In genomic region chrX:131836161-131836560, GRCh38 we compare ENCODE assay signal across 29 cellular contexts.
"Had no signal": no experiment of that assay in that cellular context is flagged by ENCODE, and none has a peak within 500 bp of the region (broad histone marks: within the 10 kb centered on the region; RNA-seq: fewer than 3 reads in every experiment).

No MANE protein-coding gene starts in this region.

- H3K79me2 ChIP-seq: parathyroid adenoma had no signal

- ATAC-seq: left cardiac atrium; left lung; natural killer cell; right lobe of liver; stimulated activated naive B cell treated with anti-CD40 and anti-IgM and Interleukin-4, amounts not matched to agents 10 μg/mL and 1 μg/mL and 100 μg/mL, for 72 hours; stimulated activated naive CD8-positive, alpha-beta T cell treated with anti-CD3 and anti-CD28 coated beads, Interleukin-15, Interleukin-2, amounts not matched to agents 100 U/mL and 50 U/mL, for 24 hours had no signal

- H3K36me3 ChIP-seq: left lung, neural progenitor cell, neutrophil, right atrium auricular region, right lobe of liver, stomach, thyroid gland, transverse colon, upper lobe of left lung, vagina had no signal

- H3K9ac ChIP-seq: neural progenitor cell, parathyroid adenoma had no signal

- H3K27me3 ChIP-seq: neural progenitor cell, neutrophil, right atrium auricular region, right lobe of liver, testis, thyroid gland, transverse colon, upper lobe of left lung, vagina had no signal

- H3K27ac ChIP-seq: left lung, neural progenitor cell, neutrophil, parathyroid adenoma, right atrium auricular region, right lobe of liver, stomach, testis, thyroid gland, transverse colon, upper lobe of left lung, vagina had no signal

- FAIRE-seq: islet of Langerhans had no signal

- H3K4me2 ChIP-seq: neural progenitor cell had no signal

- H3K4me1 ChIP-seq: left lung, parathyroid adenoma, right lobe of liver, testis, thyroid gland, transverse colon, vagina had no signal

- H2AFZ ChIP-seq: neural progenitor cell, parathyroid adenoma had no signal

- H3K4me3 ChIP-seq: left lung, lung, neural progenitor cell, right atrium auricular region, right lobe of liver, stomach, testis, thyroid gland, transverse colon, upper lobe of left lung, vagina had no signal

- DNase-seq: hypothalamus; immature natural killer cell; kidney glomerular epithelial cell; left cardiac atrium; left lung; mesendoderm; naive B cell; natural killer cell; nephron progenitor cell; occipital lobe; right lobe of liver; stimulated activated CD4-positive, alpha-beta T cell treated with anti-CD3 and anti-CD28 coated beads, Interleukin-12 subunit alpha, Interleukin-12 subunit beta, amount 100 ng/mL, for 4 hours; stimulated activated CD4-positive, alpha-beta T cell treated with anti-CD3 and anti-CD28 coated beads, Interleukin-15, amount 100 ng/mL, for 24 hours; stimulated activated CD4-positive, alpha-beta T cell treated with anti-CD3 and anti-CD28 coated beads, Interleukin-2, amount 100 ng/mL, for 24 hours; stimulated activated CD4-positive, alpha-beta T cell treated with anti-CD3 and anti-CD28 coated beads, Interleukin-4, amount 100 ng/mL, for 1 hour; stimulated activated naive B cell treated with anti-CD40 and anti-IgM and Interleukin-4, amounts not matched to agents 10 μg/mL and 1 μg/mL and 100 μg/mL, for 72 hours; stimulated activated naive CD8-positive, alpha-beta T cell treated with anti-CD3 and anti-CD28 coated beads, Interleukin-15, Interleukin-2, amounts not matched to agents 100 U/mL and 50 U/mL, for 24 hours; stomach; testis; thyroid gland; transverse colon; upper lobe of left lung had no signal

- H3K9me3 ChIP-seq: left lung, neutrophil, right atrium auricular region, right lobe of liver, stomach, testis, thyroid gland, transverse colon, upper lobe of left lung, vagina had no signal
